31 cellular contexts compared by ENCODE assay signal in the genomic region with DNA sequence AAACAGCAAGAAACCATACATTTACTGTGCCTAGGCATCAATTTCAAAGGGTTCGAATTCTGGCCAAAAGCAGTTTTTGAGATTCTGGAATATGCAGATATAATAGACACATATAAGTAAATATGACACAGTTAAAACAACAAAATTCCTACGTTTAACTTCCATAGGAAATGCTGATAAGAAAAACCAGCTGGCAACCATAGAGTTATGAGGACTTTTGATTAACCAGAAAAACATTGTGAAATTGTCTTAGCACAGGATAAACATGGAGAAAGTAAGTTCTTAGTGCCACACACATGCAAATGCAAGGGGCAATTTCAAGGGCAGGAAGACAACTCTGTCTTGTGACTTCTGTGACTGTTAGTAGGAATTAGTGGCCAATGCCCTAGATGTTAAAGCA.
"Had no signal": no experiment of that assay in that cellular context is flagged by ENCODE, and none has a peak within 500 bp of the region (broad histone marks: within the 10 kb centered on the region; RNA-seq: fewer than 3 reads in every experiment).

No MANE protein-coding gene starts in this region.

- H3K36me3 ChIP-seq: colonic mucosa, heart right ventricle, left ventricle myocardium inferior, right atrium auricular region, stomach, tibial artery, upper lobe of right lung had no signal

- H3K27ac ChIP-seq: colonic mucosa, dorsolateral prefrontal cortex, heart right ventricle, left ventricle myocardium inferior, parathyroid adenoma, psoas muscle, right atrium auricular region, stomach, tibial artery, upper lobe of right lung had no signal

- DNase-seq: activated CD4-positive, alpha-beta memory T cell treated with anti-CD3 and anti-CD28 coated beads for 36 hours; activated CD4-positive, alpha-beta T cell treated with anti-CD3 and anti-CD28 coated beads, Interleukin-2, amount 10 ng/mL, durations not matched to agents 24 days and 14 days; activated CD4-positive, CD25-positive, alpha-beta regulatory T cell treated with anti-CD3 and anti-CD28 coated beads, Interleukin-2, amount 50 U/mL, for 72 hours; activated CD8-positive, alpha-beta memory T cell treated with anti-CD3 and anti-CD28 coated beads, Interleukin-2, amount 50 U/mL, for 4 hours; activated gamma-delta T cell; activated naive CD4-positive, alpha-beta T cell treated with anti-CD3 and anti-CD28 coated beads, Interleukin-2, amount 10 ng/mL, durations not matched to agents 7 days and 5 days; activated naive CD8-positive, alpha-beta T cell treated with anti-CD3 and anti-CD28 coated beads, Interleukin-2, amount 10 ng/mL, durations not matched to agents 7 days and 5 days; activated T-cell treated with anti-CD3 and anti-CD28 coated beads, Interleukin-2, amount 50 U/mL, for 1 hour; amygdala; colonic mucosa; dorsolateral prefrontal cortex; effector memory CD4-positive, alpha-beta T cell; foreskin melanocyte; heart right ventricle; islet precursor cell; left ventricle myocardium inferior; mammary epithelial cell; midbrain; naive thymus-derived CD4-positive, alpha-beta T cell; occipital lobe; psoas muscle; stimulated activated CD4-positive, alpha-beta T cell treated with anti-CD3 and anti-CD28 coated beads, Interleukin-15, amount 100 ng/mL, for 24 hours; stimulated activated CD4-positive, alpha-beta T cell treated with anti-CD3 and anti-CD28 coated beads, Interleukin-2, amount 100 ng/mL, for 24 hours; stimulated activated naive B cell treated with anti-CD40 and anti-IgM and Interleukin-4, amounts not matched to agents 10 μg/mL and 1 μg/mL and 100 μg/mL, for 72 hours; stomach; T-helper 17 cell; T1000; tibial artery; upper lobe of right lung had no signal

- ATAC-seq: heart right ventricle; naive thymus-derived CD4-positive, alpha-beta T cell; psoas muscle; stimulated activated naive B cell treated with anti-CD40 and anti-IgM and Interleukin-4, amounts not matched to agents 10 μg/mL and 1 μg/mL and 100 μg/mL, for 72 hours; T-helper 17 cell; upper lobe of right lung had no signal

- H3K79me2 ChIP-seq: parathyroid adenoma had no signal

- H3K4me1 ChIP-seq: colonic mucosa, left ventricle myocardium inferior, parathyroid adenoma, psoas muscle, right atrium auricular region, stomach, tibial artery, upper lobe of right lung had no signal

- H2AFZ ChIP-seq: parathyroid adenoma had no signal

- H3K4me3 ChIP-seq: colonic mucosa, dorsolateral prefrontal cortex, heart right ventricle, left ventricle myocardium inferior, psoas muscle, right atrium auricular region, stomach, tibial artery, upper lobe of right lung had no signal

- H3K9me3 ChIP-seq: colonic mucosa, heart right ventricle, left ventricle myocardium inferior, psoas muscle, right atrium auricular region, stomach, tibial artery, upper lobe of right lung had no signal
